ENCODE assay signal across 14 cellular contexts in genomic region chr14:22484638-22485037, GRCh38.
DNase-seq lines count a peak whose midpoint lies in the region; ATAC-seq and TF ChIP-seq lines count a peak whose summit lies in the region.
"Had no signal": no experiment of that assay in that cellular context is flagged by ENCODE, and none has a peak within 500 bp of the region (broad histone marks: within the 10 kb centered on the region; RNA-seq: fewer than 3 reads in every experiment).

No MANE protein-coding gene starts in this region.

- no TSS peak for BruUV-seq in OCI-LY7 (replicated peaks; lab: Mats Ljungman, UMichigan)

- H2AFZ ChIP-seq in OCI-LY7 (ENCODE audit: low read length) = peak overlapping the region; percentile 70; the same call in 1 of the 2 replicates

- DNase-seq in OCI-LY7 (ENCODE audit: low spot score) = no peak
- DNase-seq in chondrocyte (ENCODE audit: low spot score) = no peak
- no peak for DNase-seq in natural killer cell treated with Interleukin-12 subunit alpha and Interleukin-12 subunit beta and Interleukin-15 and Interleukin-18, amount 100 ng/mL, for 72 hours (ENCODE audit: low spot score)
- DNase-seq in NCI-H1694 treated with DMSO at 0.1 percent for 48 hours (lab: John Stamatoyannopoulos, UW) = no peak
- no peak for DNase-seq in NCI-H524 treated with DMSO at 0.1 percent for 48 hours (lab: John Stamatoyannopoulos, UW)
- DNase-seq: activated gamma-delta T cell treated with Interleukin-2 at 50 U/mL for 16 hours, DMS79, hippocampal formation, KG1 had no signal

- H3K4me1 ChIP-seq in DOHH2 (ENCODE audit: control insufficient read depth, low read length) (peaks cover 100% of the 10 kb centered on the region), OCI-LY7 (ENCODE audit: insufficient read depth, low read length, poor library complexity, severe bottlenecking) (peaks cover 100% of the 10 kb centered on the region)
- H3K4me1 ChIP-seq: prostate gland had no signal

- H3K27me3 ChIP-seq in DOHH2 (ENCODE audit: control insufficient read depth, low read length) = no peaks in the 10 kb centered on the region

- no peaks in the 10 kb centered on the region for H3K36me3 ChIP-seq in DOHH2 (ENCODE audit: control insufficient read depth, low read length)
- H3K36me3 ChIP-seq in OCI-LY7 (ENCODE audit: insufficient read depth, low read length) = no peaks in the 10 kb centered on the region
- H3K36me3 ChIP-seq: prostate gland, WERI-Rb-1 had no signal

- H3K27ac ChIP-seq in DOHH2 (ENCODE audit: low read depth, low read length) (peak overlapping the region; percentile 92), OCI-LY7 (ENCODE audit: low read depth, low read length, poor library complexity, severe bottlenecking) (peak overlapping the region; percentile 61)
- H3K27ac ChIP-seq: prostate gland, WERI-Rb-1 had no signal

- TF ChIP-seq CTCF in DOHH2 (IDR thresholded peaks at IDR 0.05; ENCODE audit: low read depth, low read length, poor library complexity, severe bottlenecking) = no peak
- TF ChIP-seq CTCF in OCI-LY7 (conservative IDR thresholded peaks at IDR 0.05; ENCODE audit: low read length) = no peak
- TF ChIP-seq CTCF in chondrocyte (IDR thresholded peaks at IDR 0.05) = no peak

- peaks cover 91% of the 10 kb centered on the region for H3K4me1 Mint-ChIP-seq in chondrocyte (ENCODE audit: low read depth)
- H3K4me1 Mint-ChIP-seq in natural killer cell treated with Interleukin-12 subunit alpha and Interleukin-12 subunit beta and Interleukin-15 and Interleukin-18, amount 100 ng/mL, for 72 hours (ENCODE audit: low read depth in 2 of 2) = peaks cover 90 to 92% of the 10 kb centered on the region in 2 donors

- no peaks in the 10 kb centered on the region for H3K9me2 ChIP-seq in DOHH2 (replicated peaks; ENCODE audit: control insufficient read depth, low read length)
- no peaks in the 10 kb centered on the region for H3K9me2 ChIP-seq in OCI-LY7 (ENCODE audit: insufficient read depth, low read length)

- H3K4me3 Mint-ChIP-seq in chondrocyte (ENCODE audit: unreplicated experiment) = no peak overlapping the region
- H3K4me3 Mint-ChIP-seq in natural killer cell treated with Interleukin-12 subunit alpha and Interleukin-12 subunit beta and Interleukin-15 and Interleukin-18, amount 100 ng/mL, for 72 hours = peak overlapping the region; percentile 87

- peak overlapping the region; percentile 80 for H3K4me2 ChIP-seq in DOHH2 (ENCODE audit: low read length)
- H3K4me2 ChIP-seq in OCI-LY7 (ENCODE audit: low read length) = peak overlapping the region; percentile 68

- no peaks in the 10 kb centered on the region for H3K27me3 Mint-ChIP-seq in chondrocyte (ENCODE audit: low read depth)
- H3K27me3 Mint-ChIP-seq in natural killer cell treated with Interleukin-12 subunit alpha and Interleukin-12 subunit beta and Interleukin-15 and Interleukin-18, amount 100 ng/mL, for 72 hours = no peaks in the 10 kb centered on the region

- peaks cover 36% of the 10 kb centered on the region for H3K79me2 ChIP-seq in DOHH2 (ENCODE audit: control insufficient read depth, low read length)
- H3K79me2 ChIP-seq in OCI-LY7 (ENCODE audit: insufficient read depth, low read depth, low read length) = peaks cover 5% of the 10 kb centered on the region; the same call in 1 of the 2 replicates

- POLR2A ChIA-PET in OCI-LY7 (lab: Charles Lee) = interaction anchor here (0.6 to 1.5 kb wide), 9 partner anchors 8 to 79 kb away, joined by 3 to 6 read pairs (median 4); no protein-coding TSS in a partner anchor

- H3K27ac Mint-ChIP-seq in chondrocyte (ENCODE audit: unreplicated experiment) = peak overlapping the region; percentile 94
- peak overlapping the region; percentile 89 to 93 for H3K27ac Mint-ChIP-seq in natural killer cell treated with Interleukin-12 subunit alpha and Interleukin-12 subunit beta and Interleukin-15 and Interleukin-18, amount 100 ng/mL, for 72 hours

- intact Hi-C loops in OCI-LY7 (cut with micrococcal nuclease; ENCODE audit: unreplicated experiment) = no loop called here

- peaks cover 41% of the 10 kb centered on the region for H3F3A ChIP-seq in DOHH2 (ENCODE audit: control insufficient read depth, insufficient read depth)

- no peaks in the 10 kb centered on the region for H3K36me3 Mint-ChIP-seq in chondrocyte (ENCODE audit: low read depth)
- H3K36me3 Mint-ChIP-seq in natural killer cell treated with Interleukin-12 subunit alpha and Interleukin-12 subunit beta and Interleukin-15 and Interleukin-18, amount 100 ng/mL, for 72 hours = peaks cover 6% of the 10 kb centered on the region

- ATAC-seq in natural killer cell treated with Interleukin-12 subunit alpha and Interleukin-12 subunit beta and Interleukin-15 and Interleukin-18, amount 100 ng/mL, for 72 hours = no peak
- ATAC-seq in HG03520 (IDR thresholded peaks at IDR 0.05; ENCODE audit: unreplicated experiment) = no peak
- ATAC-seq in GM18861 (IDR thresholded peaks at IDR 0.05; ENCODE audit: unreplicated experiment) = no peak

- CTCF ChIA-PET in OCI-LY7 (lab: Charles Lee; ENCODE audit: unreplicated experiment) = interaction anchor here (0.6 to 1.5 kb wide), 3 partner anchors 71 to 570 kb away, joined by 3 to 6 read pairs (median 4); no protein-coding TSS in a partner anchor

- H4K20me1 ChIP-seq in DOHH2 (ENCODE audit: control insufficient read depth, insufficient read depth, low read depth, low read length) = no peaks in the 10 kb centered on the region
- H4K20me1 ChIP-seq in OCI-LY7 (ENCODE audit: insufficient read depth, low read length) = no peaks in the 10 kb centered on the region

- H3K4me3 ChIP-seq in DOHH2 (ENCODE audit: low read length) = peak overlapping the region; percentile 75
- H3K4me3 ChIP-seq in OCI-LY7 (ENCODE audit: low read depth, low read length, poor library complexity, severe bottlenecking) = peak overlapping the region; percentile 40
- H3K4me3 ChIP-seq: prostate gland had no signal

- H3K9me3 Mint-ChIP-seq in chondrocyte (ENCODE audit: low read depth) = no peaks in the 10 kb centered on the region
- H3K9me3 Mint-ChIP-seq in natural killer cell treated with Interleukin-12 subunit alpha and Interleukin-12 subunit beta and Interleukin-15 and Interleukin-18, amount 100 ng/mL, for 72 hours = no peaks in the 10 kb centered on the region

- H3K9me3 ChIP-seq in DOHH2 (ENCODE audit: control insufficient read depth, insufficient read depth, low read length) = no peaks in the 10 kb centered on the region
- H3K9me3 ChIP-seq in OCI-LY7 (ENCODE audit: low read length) = no peaks in the 10 kb centered on the region
- H3K9me3 ChIP-seq: prostate gland had no signal
